ENCODE assay signal across 1 cellular context in genomic region chr4:128810871-128811570, GRCh38.
TF ChIP-seq lines count a peak whose summit lies in the region.

No MANE protein-coding gene starts in this region.

TF ChIP-seq in K562, 482 proteins besides CTCF, POLR2A, EP300 and RAD21 (continued from another document and continues in another):
- TF ChIP-seq TCF15 (CRISPR knock-in tag; IDR thresholded peaks at IDR 0.05) (no peak), ZHX1 (conservative IDR thresholded peaks at IDR 0.05; ENCODE audit: low read length) (no peak), MBD2 (IDR thresholded peaks at IDR 0.05; ENCODE audit: borderline replicate concordance, low read depth) (peak; percentile 41; the same call in 1 of the 2 replicates), BMI1 (IDR thresholded peaks at IDR 0.05; ENCODE audit: low read length) (no peak), CHAMP1 (IDR thresholded peaks at IDR 0.05) (no peak), CBFA2T3 (IDR thresholded peaks at IDR 0.05) (peak; percentile 35; the same call in 1 of the 2 replicates), HCFC1 (IDR thresholded peaks at IDR 0.05; ENCODE audit: low read depth, low read length) (no peak), E2F1 (CRISPR knock-in tag; IDR thresholded peaks at IDR 0.05) (no peak), PCBP1 (IDR thresholded peaks at IDR 0.05; ENCODE audit: low read depth, low read length, poor library complexity, severe bottlenecking) (peak; percentile 91), ZNF511 (CRISPR knock-in tag; IDR thresholded peaks at IDR 0.05) (peak; percentile 80; the same call in 1 of the 2 replicates), THRAP3 (IDR thresholded peaks at IDR 0.05; ENCODE audit: borderline replicate concordance) (0 out of 2 replicates have a peak, but pooled peaks have one; percentile 31), MLLT1 (IDR thresholded peaks at IDR 0.05) (no peak), JUN (IDR thresholded peaks at IDR 0.05; ENCODE audit: borderline replicate concordance, low read depth, low read length) (no peak), JUN (CRISPR knock-in tag; IDR thresholded peaks at IDR 0.05; ENCODE audit: borderline replicate concordance) (peak; percentile 33; the same call in 1 of the 2 replicates), XRCC5 (IDR thresholded peaks at IDR 0.05; ENCODE audit: low read depth, low read length) (0 out of 2 replicates have a peak, but pooled peaks have one; percentile 75), MIER1 (IDR thresholded peaks at IDR 0.05; ENCODE audit: low read depth) (no peak), HMGXB4 (CRISPR knock-in tag; IDR thresholded peaks at IDR 0.05) (no peak), RBM14 (IDR thresholded peaks at IDR 0.05; ENCODE audit: borderline replicate concordance, insufficient read depth, low read depth, low read length) (no peak), POLR2B (IDR thresholded peaks at IDR 0.05; ENCODE audit: low read depth, partially characterized antibody) (peak; percentile 43), ZNF830 (CRISPR knock-in tag; IDR thresholded peaks at IDR 0.05) (no peak), ZSCAN32 (CRISPR knock-in tag; IDR thresholded peaks at IDR 0.05) (no peak), CSDE1 (IDR thresholded peaks at IDR 0.05) (no peak), HES1 (IDR thresholded peaks at IDR 0.05; ENCODE audit: low read depth) (peak; percentile 90), SIX5 (IDR thresholded peaks at IDR 0.05; ENCODE audit: borderline replicate concordance in 1 of 2, insufficient read depth in 1 of 2, low read depth in 1 of 2, low read length in 2 of 2) (no peak), ZBTB43 (CRISPR knock-in tag; IDR thresholded peaks at IDR 0.05) (no peak), ZNF41 (CRISPR knock-in tag; conservative IDR thresholded peaks at IDR 0.05) (no peak), NCOA2 (IDR thresholded peaks at IDR 0.05; ENCODE audit: partially characterized antibody in 2 of 2) (no peak), RBM25 (IDR thresholded peaks at IDR 0.05; ENCODE audit: low read depth, low read length, severe bottlenecking) (no peak), ZNF318 (IDR thresholded peaks at IDR 0.05; ENCODE audit: borderline replicate concordance in 1 of 2, low read depth in 1 of 2) (no peak), YY1 (IDR thresholded peaks at IDR 0.05; ENCODE audit: borderline replicate concordance in 1 of 3, control insufficient read depth in 1 of 3, extremely low read depth in 1 of 3, insufficient read depth in 3 of 3, insufficient read length in 1 of 3, insufficient replicate concordance in 2 of 3, low read depth in 1 of 3, low read length in 2 of 3) (peak in 2 of 3 experiments; percentile 58 to 86), ZNF354B (CRISPR knock-in tag; IDR thresholded peaks at IDR 0.05) (no peak), ATF7 (IDR thresholded peaks at IDR 0.05) (peak; percentile 42), ATF3 (IDR thresholded peaks at IDR 0.05) (no peak), ATF3 (CRISPR knock-in tag; conservative IDR thresholded peaks at IDR 0.05) (no peak), TAF9B (IDR thresholded peaks at IDR 0.05; ENCODE audit: partially characterized antibody) (no peak)
